25 cellular contexts compared by ENCODE assay signal in the genomic region with DNA sequence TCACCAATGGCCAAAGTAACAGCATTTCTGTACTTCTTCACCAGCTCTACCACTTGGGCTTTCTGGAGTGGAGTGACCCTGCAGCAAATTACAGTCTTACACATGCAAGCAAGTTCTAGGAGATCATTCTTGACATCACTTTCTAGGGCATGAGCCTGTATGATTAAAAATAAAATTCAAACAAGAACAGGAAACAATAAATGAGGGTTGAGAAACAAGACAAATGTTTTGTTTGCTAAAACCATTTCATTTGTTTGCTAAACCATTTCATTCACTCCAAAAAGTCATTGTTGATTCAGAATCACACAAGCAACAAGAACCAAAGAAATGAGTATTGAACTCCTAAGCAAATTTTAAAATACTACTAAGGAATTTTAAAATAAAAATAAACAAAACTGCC.
"Had no signal": no experiment of that assay in that cellular context is flagged by ENCODE, and none has a peak within 500 bp of the region (broad histone marks: within the 10 kb centered on the region; RNA-seq: fewer than 3 reads in every experiment).

No MANE protein-coding gene starts in this region.

- DNase-seq: activated B cell treated with CpG ODN at 0.5 μM for 24 hours; activated CD4-positive, alpha-beta T cell treated with anti-CD3 and anti-CD28 coated beads for 36 hours; activated CD4-positive, alpha-beta T cell treated with anti-CD3 and anti-CD28 coated beads, Interleukin-2, amount 50 U/mL, for 48 hours; activated CD8-positive, alpha-beta memory T cell treated with anti-CD3 and anti-CD28 coated beads for 24 hours; activated effector memory CD4-positive, alpha-beta T cell treated with anti-CD3 and anti-CD28 coated beads, Interleukin-2, amount 50 U/mL, for 16 hours; activated naive CD4-positive, alpha-beta T cell treated with anti-CD3 and anti-CD28 coated beads for 36 hours; activated naive CD8-positive, alpha-beta T cell treated with anti-CD3 and anti-CD28 coated beads for 36 hours; brain microvascular endothelial cell; dorsolateral prefrontal cortex; effector memory CD4-positive, alpha-beta T cell; head of caudate nucleus; hippocampal formation; kidney; left colon; midbrain; naive thymus-derived CD4-positive, alpha-beta T cell; right lobe of liver; stimulated activated CD4-positive, alpha-beta T cell treated with anti-CD3 and anti-CD28 coated beads, Interleukin-12 subunit alpha, Interleukin-12 subunit beta, amount 100 ng/mL, for 4 hours; stimulated activated CD4-positive, alpha-beta T cell treated with anti-CD3 and anti-CD28 coated beads, Interleukin-4, amount 100 ng/mL, for 1 hour; stimulated activated naive CD8-positive, alpha-beta T cell treated with anti-CD3 and anti-CD28 coated beads, Interleukin-15, Interleukin-2, amounts not matched to agents 100 U/mL and 50 U/mL, for 24 hours had no signal

- H3K27me3 ChIP-seq: ascending aorta, brain microvascular endothelial cell, dorsolateral prefrontal cortex, right lobe of liver had no signal

- H3K9me3 Mint-ChIP-seq: activated B cell treated with CpG ODN at 0.5 μM for 24 hours; activated naive CD4-positive, alpha-beta T cell treated with anti-CD3 and anti-CD28 coated beads for 36 hours; activated naive CD8-positive, alpha-beta T cell treated with anti-CD3 and anti-CD28 coated beads for 36 hours; activated T-helper 1 cell treated with anti-CD3 and anti-CD28 coated beads, Interleukin-12 subunit alpha, Interleukin-12 subunit beta, Interleukin-2, Interleukin-4 antibody, amounts not matched to agents 30 ng/mL and 10 ng/mL and 1 ng/mL, durations not matched to agents 14 hours and 24 hours and 36 hours; naive thymus-derived CD4-positive, alpha-beta T cell; type B pancreatic cell had no signal

- H3K27me3 Mint-ChIP-seq: activated B cell treated with CpG ODN at 0.5 μM for 24 hours; activated naive CD8-positive, alpha-beta T cell treated with anti-CD3 and anti-CD28 coated beads for 36 hours; type B pancreatic cell had no signal

- H3K36me3 Mint-ChIP-seq: activated naive CD8-positive, alpha-beta T cell treated with anti-CD3 and anti-CD28 coated beads for 36 hours; type B pancreatic cell had no signal

- H3K4me3 ChIP-seq: ascending aorta, coronary artery, dorsolateral prefrontal cortex, right lobe of liver, thoracic aorta had no signal

- H3K27ac ChIP-seq: brain microvascular endothelial cell, coronary artery, right lobe of liver, thoracic aorta had no signal

- H3K4me3 Mint-ChIP-seq: activated B cell treated with CpG ODN at 0.5 μM for 24 hours; activated CD4-positive, alpha-beta T cell treated with anti-CD3 and anti-CD28 coated beads for 36 hours; activated naive CD4-positive, alpha-beta T cell treated with anti-CD3 and anti-CD28 coated beads for 36 hours; activated naive CD8-positive, alpha-beta T cell treated with anti-CD3 and anti-CD28 coated beads for 36 hours; activated T-helper 1 cell treated with anti-CD3 and anti-CD28 coated beads, Interleukin-12 subunit alpha, Interleukin-12 subunit beta, Interleukin-2, Interleukin-4 antibody, amounts not matched to agents 30 ng/mL and 10 ng/mL and 1 ng/mL, durations not matched to agents 14 hours and 24 hours and 36 hours; naive thymus-derived CD4-positive, alpha-beta T cell; type B pancreatic cell had no signal

- H3K36me3 ChIP-seq: ascending aorta, brain microvascular endothelial cell, right lobe of liver, thoracic aorta had no signal

- ATAC-seq: activated CD4-positive, alpha-beta T cell treated with anti-CD3 and anti-CD28 coated beads for 36 hours; left colon; naive thymus-derived CD4-positive, alpha-beta T cell; right lobe of liver; stimulated activated naive CD8-positive, alpha-beta T cell treated with anti-CD3 and anti-CD28 coated beads, Interleukin-15, Interleukin-2, amounts not matched to agents 100 U/mL and 50 U/mL, for 24 hours had no signal

- H3K27ac Mint-ChIP-seq: activated B cell treated with CpG ODN at 0.5 μM for 24 hours; activated CD4-positive, alpha-beta T cell treated with anti-CD3 and anti-CD28 coated beads for 36 hours; activated naive CD4-positive, alpha-beta T cell treated with anti-CD3 and anti-CD28 coated beads for 36 hours; activated naive CD8-positive, alpha-beta T cell treated with anti-CD3 and anti-CD28 coated beads for 36 hours; activated T-helper 1 cell treated with anti-CD3 and anti-CD28 coated beads, Interleukin-12 subunit alpha, Interleukin-12 subunit beta, Interleukin-2, Interleukin-4 antibody, amounts not matched to agents 30 ng/mL and 10 ng/mL and 1 ng/mL, durations not matched to agents 14 hours and 24 hours and 36 hours; naive thymus-derived CD4-positive, alpha-beta T cell; type B pancreatic cell had no signal

- H3K4me1 Mint-ChIP-seq: activated B cell treated with CpG ODN at 0.5 μM for 24 hours; activated CD4-positive, alpha-beta T cell treated with anti-CD3 and anti-CD28 coated beads for 36 hours; activated naive CD8-positive, alpha-beta T cell treated with anti-CD3 and anti-CD28 coated beads for 36 hours; naive thymus-derived CD4-positive, alpha-beta T cell had no signal

- H3K9me3 ChIP-seq: ascending aorta, right lobe of liver, thoracic aorta had no signal
